In genomic region chr12:120474092-120474960, GRCh38 we compare ENCODE assay signal across 8 cellular contexts. TPM values are rescaled to one million over a fixed set of nuclear protein-coding genes. Genes with fewer than 3 reads are reported as not detected.
DNase-seq lines count a peak whose midpoint lies in the region; ATAC-seq and TF ChIP-seq lines count a peak whose summit lies in the region.

No MANE protein-coding gene starts in this region.

- peak overlapping the region; percentile 36 for H3K4me3 Mint-ChIP-seq in neural crest cell

- no peaks in the 10 kb centered on the region for H3K9me3 Mint-ChIP-seq in neural crest cell

- ATAC-seq in HG03097 (IDR thresholded peaks at IDR 0.05; ENCODE audit: low FRiP score, unreplicated experiment) = no peak

- H3K4me3 ChIP-seq in choroid plexus epithelial cell (ENCODE audit: low read depth, low read length) = no peak overlapping the region

- no peak overlapping the region for H3K27ac Mint-ChIP-seq in neural crest cell (ENCODE audit: unreplicated experiment)

- peaks cover 34% of the 10 kb centered on the region for H3K4me1 Mint-ChIP-seq in neural crest cell

- TF ChIP-seq CTCF in choroid plexus epithelial cell (conservative IDR thresholded peaks at IDR 0.05; ENCODE audit: low read depth, low read length) (no peak), neural crest cell (conservative IDR thresholded peaks at IDR 0.05) (no peak)

- no peaks in the 10 kb centered on the region for H3K36me3 Mint-ChIP-seq in neural crest cell (ENCODE audit: low read depth)

- no peaks in the 10 kb centered on the region for H3K27me3 Mint-ChIP-seq in neural crest cell (ENCODE audit: low read depth)

- DNase-seq in EH (ENCODE audit: low read depth) = peak; percentile 88
- peak; percentile 88 for DNase-seq in NCI-H226
- peak; percentile 43 for DNase-seq in choroid plexus epithelial cell (ENCODE audit: low read depth)
- DNase-seq in neural crest cell (ENCODE audit: low read depth, low spot score) = no peak
- no peak for DNase-seq in globus pallidus (ENCODE audit: low spot score)
- no peak for DNase-seq in NCI-H2227 treated with DMSO at 0.1 percent for 48 hours (lab: John Stamatoyannopoulos, UW)
- DNase-seq in activated CD4-positive, CD25-positive, alpha-beta regulatory T cell treated with anti-CD3 and anti-CD28 coated beads, Interleukin-2, amount 50 U/mL, for 72 hours = no peak

RNA-seq across cellular contexts. Expression of gene SRSF9, which starts 4.8 kb away (rescaled TPM):
- total RNA-seq in neural crest cell = 350 and 361 TPM in 2 replicates

RNA-seq across cellular contexts. Expression of gene DYNLL1, which starts 21.6 kb away (rescaled TPM):
- 375 and 382 TPM in 2 replicates for total RNA-seq in neural crest cell

RNA-seq across cellular contexts. Expression of gene GATC, which starts 28.1 kb away (rescaled TPM):
- 32.0 and 33.8 TPM in 2 replicates for total RNA-seq in neural crest cell

RNA-seq across cellular contexts. Expression of gene TRIAP1, which starts 28.1 kb away (rescaled TPM):
- total RNA-seq in neural crest cell = 38.0 and 38.1 TPM in 2 replicates

RNA-seq across cellular contexts. Expression of gene COX6A1, which starts 36.4 kb away (rescaled TPM):
- 315 and 320 TPM in 2 replicates for total RNA-seq in neural crest cell

Comparison
In these comparisons a context has a peak if more than half of its experiments do, and no peak if none do; other contexts are left out.
1. DNase-seq: peak in EH (single experiment), NCI-H226 (single experiment) and choroid plexus epithelial cell (single experiment); none in neural crest cell (single experiment), globus pallidus (single experiment), NCI-H2227 treated with DMSO at 0.1 percent for 48 hours (single experiment) and activated CD4-positive, CD25-positive, alpha-beta regulatory T cell treated with anti-CD3 and anti-CD28 coated beads, Interleukin-2, amount 50 U/mL, for 72 hours (single experiment).